ENCODE assay signal across 8 cellular contexts in the genomic region with DNA sequence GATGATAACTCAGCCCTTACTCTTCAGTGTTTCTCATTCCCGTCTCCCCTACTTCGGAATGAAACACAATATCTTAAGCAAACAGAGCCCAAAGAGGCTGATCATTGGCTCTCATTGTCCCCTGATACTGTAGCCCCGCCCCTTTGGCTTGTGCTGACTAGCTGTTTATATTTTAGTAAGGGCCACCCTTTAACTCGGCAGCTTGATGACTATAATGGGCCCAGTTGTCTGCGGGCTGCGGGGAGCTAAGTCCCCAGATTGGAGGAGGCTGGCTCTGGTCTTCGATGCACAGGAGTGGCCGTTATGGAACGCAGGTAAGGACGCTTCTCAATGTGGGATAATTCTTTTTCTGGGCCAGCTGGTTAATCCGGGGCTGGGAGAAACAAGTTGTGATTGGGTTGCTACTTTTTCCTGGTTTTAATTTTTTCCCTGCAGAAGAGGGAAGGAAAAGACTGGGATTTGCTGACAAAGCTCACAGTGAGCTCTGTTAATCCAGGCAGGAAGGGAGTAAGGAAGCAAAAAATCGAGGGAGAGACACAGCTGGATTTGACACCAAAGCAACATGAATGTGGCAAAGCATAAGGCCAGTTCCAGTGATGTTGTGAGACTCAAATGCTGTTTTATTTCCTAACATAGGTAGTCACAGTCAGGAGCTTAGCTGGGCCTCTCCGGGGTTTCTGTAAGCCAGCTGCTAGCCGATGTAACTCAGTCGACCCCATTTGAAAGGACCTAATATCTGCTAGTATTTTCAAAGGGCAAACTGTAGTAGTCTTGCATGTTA. TPM values are rescaled to one million over a fixed set of nuclear protein-coding genes. Genes with fewer than 3 reads are reported as not detected.
A peak's percentile ranks its signal among the peaks of the same experiment; 100 is the strongest.
DNase-seq lines count a peak whose midpoint lies in the region; ATAC-seq and FAIRE-seq lines count a peak whose summit lies in the region.

Gene TRIM2, plus strand, starts transcription at position 197 of the 781 bp plus-strand sequence. Its CDS starts 88 bp downstream, at position 285.

- peak within 1 kb of the TSS; percentile 21 for H3K4me3 Mint-ChIP-seq in T-helper 1 cell treated with Interleukin-12 subunit alpha and Interleukin-12 subunit beta and Interleukin-4 antibody, amounts not matched to agents 30 μg/mL and 1 μg/mL, for 36 hours

- H3K36me3 ChIP-seq in small intestine (ENCODE audit: control insufficient read depth in 2 of 2, insufficient read depth in 2 of 2, low read length in 2 of 2) = no peaks in the 10 kb centered on the region

- H3K27ac ChIP-seq in caudate nucleus (ENCODE audit: low read depth, low read length) (peak within 1 kb of the TSS; percentile 96), small intestine (ENCODE audit: low read depth in 1 of 2, low read length in 1 of 2) (peak within 1 kb of the TSS; percentile 96 to 99)

- WGBS in small intestine, 3 donors = 11 to 29% (median 24%) methylated on average over 15 of the region's 15 CpGs

- no peaks in the 10 kb centered on the region for H3K9me3 Mint-ChIP-seq in T-helper 1 cell treated with Interleukin-12 subunit alpha and Interleukin-12 subunit beta and Interleukin-4 antibody, amounts not matched to agents 30 μg/mL and 1 μg/mL, for 36 hours

- peaks cover 2% of the 10 kb centered on the region for H3K36me3 Mint-ChIP-seq in T-helper 1 cell treated with Interleukin-12 subunit alpha and Interleukin-12 subunit beta and Interleukin-4 antibody, amounts not matched to agents 30 μg/mL and 1 μg/mL, for 36 hours (ENCODE audit: low read depth)

- H3K9me3 ChIP-seq in small intestine (ENCODE audit: control insufficient read depth, low read depth) = no peaks in the 10 kb centered on the region

- FAIRE-seq in small intestine (lab: Jason Lieb, UNC) = no peak

- peaks cover 16% of the 10 kb centered on the region for H3K4me1 Mint-ChIP-seq in T-helper 1 cell treated with Interleukin-12 subunit alpha and Interleukin-12 subunit beta and Interleukin-4 antibody, amounts not matched to agents 30 μg/mL and 1 μg/mL, for 36 hours (ENCODE audit: low read depth)

- DNase-seq in T-helper 1 cell (no peak), NCI-H460 (ENCODE audit: extremely low read depth, low read depth) (peak; percentile 90), caudate nucleus (lab: John Stamatoyannopoulos, UW) (peak in 58 of 61 donors; percentile 25 to 94 (median 72)), islet precursor cell (peak; percentile 76), small intestine (peak; percentile 96)
- no peak for DNase-seq in activated CD4-positive, CD25-positive, alpha-beta regulatory T cell (lab: John Stamatoyannopoulos, UW)

- no peak within 1 kb of the TSS for H3K27ac Mint-ChIP-seq in T-helper 1 cell treated with Interleukin-12 subunit alpha and Interleukin-12 subunit beta and Interleukin-4 antibody, amounts not matched to agents 30 μg/mL and 1 μg/mL, for 36 hours

- H3K27me3 ChIP-seq in small intestine (ENCODE audit: control insufficient read depth in 2 of 2, insufficient read depth in 2 of 2, low read length in 2 of 2) = no peaks in the 10 kb centered on the region

- peak within 1 kb of the TSS; percentile 42 to 63 for H3K4me3 ChIP-seq in small intestine (ENCODE audit: low read depth in 1 of 2, low read length in 2 of 2)

- no peaks in the 10 kb centered on the region for H3K4me1 ChIP-seq in small intestine (ENCODE audit: control insufficient read depth in 2 of 2, insufficient read depth in 1 of 2, low read depth in 1 of 2, low read length in 1 of 2)

- no peak for ATAC-seq in GM21723 (IDR thresholded peaks at IDR 0.05; ENCODE audit: unreplicated experiment)

- H3K27me3 Mint-ChIP-seq in T-helper 1 cell treated with Interleukin-12 subunit alpha and Interleukin-12 subunit beta and Interleukin-4 antibody, amounts not matched to agents 30 μg/mL and 1 μg/mL, for 36 hours (ENCODE audit: low read depth) = no peaks in the 10 kb centered on the region

RNA-seq across cellular contexts. Expression of gene TRIM2, which starts in this region (rescaled TPM):
- total RNA-seq in NCI-H460 (2014; rRNA removed; shearing (Covaris generic)) = 73.0 and 73.1 TPM in 2 replicates
- polyA plus RNA-seq in NCI-H460 (2014; cell fraction: nucleus; rRNA removed) = 22.8 and 35.8 TPM in 2 replicates
- 10 to 100 TPM; 17.8 to 22.7 (median 21.5) TPM for polyA plus RNA-seq in small intestine

Comparison
In these comparisons a context has a peak if more than half of its experiments do, and no peak if none do; other contexts are left out.
1. DNase-seq: peak in NCI-H460 (single experiment), caudate nucleus (58 of 61), islet precursor cell (single experiment) and small intestine (single experiment); none in T-helper 1 cell (0 of 5) and activated CD4-positive, CD25-positive, alpha-beta regulatory T cell (0 of 4).